ENCODE assay signal across 8 cellular contexts in genomic region chr15:38354321-38354929, GRCh38.
A peak's percentile ranks its signal among the peaks of the same experiment; 100 is the strongest.
DNase-seq lines count a peak whose midpoint lies in the region; ATAC-seq and TF ChIP-seq lines count a peak whose summit lies in the region.

No MANE protein-coding gene starts in this region.

- TF ChIP-seq CTCF in VCaP (conservative IDR thresholded peaks at IDR 0.05) (peak; percentile 87), cardiac fibroblast (IDR thresholded peaks at IDR 0.05; ENCODE audit: low read depth, low read length) (peak; percentile 76)

- ATAC-seq in GM18858 (IDR thresholded peaks at IDR 0.05; ENCODE audit: unreplicated experiment), result peak; percentile 53
- no peak for ATAC-seq in HG03469 (IDR thresholded peaks at IDR 0.05; ENCODE audit: unreplicated experiment)

- DNase-seq in AG08396 (ENCODE audit: low spot score), result peak; percentile 36
- DNase-seq in NCI-H1105 treated with DMSO at 0.1 percent for 48 hours (lab: John Stamatoyannopoulos, UW), result peak; percentile 35
- peak; percentile 84 to 88 for DNase-seq in cardiac fibroblast (ENCODE audit: low read depth in 2 of 2)
- DNase-seq in kidney glomerular epithelial cell (lab: John Stamatoyannopoulos, UW), result peak; percentile 57
- peak; percentile 32 to 33 for DNase-seq in stimulated activated CD4-positive, alpha-beta T cell treated with anti-CD3 and anti-CD28 coated beads, Interleukin-4, amount 100 ng/mL, for 4 hours

- no peak overlapping the region for H3K27ac ChIP-seq in VCaP

- no peak overlapping the region for H3K4me3 ChIP-seq in cardiac fibroblast (replicated peaks in 1 of 2; ENCODE audit: low read depth in 2 of 2, low read length in 2 of 2)

Comparison
In these comparisons a context has a peak if more than half of its experiments do, and no peak if none do; other contexts are left out.
1. DNase-seq: peak in every context shown above with its lines; median percentile 86 in cardiac fibroblast; 57 in kidney glomerular epithelial cell; 36 in AG08396; 35 in NCI-H1105 treated with DMSO at 0.1 percent for 48 hours; 32 in stimulated activated CD4-positive, alpha-beta T cell treated with anti-CD3 and anti-CD28 coated beads, Interleukin-4, amount 100 ng/mL, for 4 hours.